ENCODE assay signal across 8 cellular contexts in genomic region chr19:50432221-50432626, GRCh38. TPM values are rescaled to one million over a fixed set of nuclear protein-coding genes. Genes with fewer than 3 reads are reported as not detected.
DNase-seq lines count a peak whose midpoint lies in the region; ATAC-seq and TF ChIP-seq lines count a peak whose summit lies in the region.

No MANE protein-coding gene starts in this region.

- H3K4me3 Mint-ChIP-seq in nephron = peak overlapping the region; percentile 84 to 87 (median 85)

- peak overlapping the region; percentile 10 to 64 for H3K27ac ChIP-seq in coronary artery

- H3K9me3 Mint-ChIP-seq in nephron = no peaks in the 10 kb centered on the region

- H3K27ac Mint-ChIP-seq in nephron = peak overlapping the region; percentile 60 to 83 (median 80)

- TF ChIP-seq CTCF in coronary artery (IDR thresholded peaks at IDR 0.05) = no peak
- no peak for TF ChIP-seq CTCF in nephron (IDR thresholded peaks at IDR 0.05; ENCODE audit: unreplicated experiment in 3 of 3)

- no peak for ATAC-seq in HG03571 (IDR thresholded peaks at IDR 0.05; ENCODE audit: unreplicated experiment)
- no peak for ATAC-seq in GM18858 (IDR thresholded peaks at IDR 0.05; ENCODE audit: unreplicated experiment)
- no peak for ATAC-seq in GM18519 (IDR thresholded peaks at IDR 0.05; ENCODE audit: low FRiP score, unreplicated experiment)

- no peak for DNase-seq in Jurkat, Clone E6-1 (ENCODE audit: low read depth, low spot score)
- no peak for DNase-seq in coronary artery (ENCODE audit: low spot score)
- no peak for DNase-seq in hippocampal formation (lab: John Stamatoyannopoulos, UW)

- H3K36me3 Mint-ChIP-seq in nephron (ENCODE audit: low read depth) = no peaks in the 10 kb centered on the region

- H3K27me3 Mint-ChIP-seq in nephron (ENCODE audit: low read depth) = peaks cover 31% of the 10 kb centered on the region

- H3K4me3 ChIP-seq in GM08714 (ENCODE audit: low read length) (peak overlapping the region; percentile 46; the same call in 1 of the 2 replicates), coronary artery (peak overlapping the region; percentile 73)
- H3K4me3 ChIP-seq in Jurkat, Clone E6-1 (ENCODE audit: low read length) = peak overlapping the region; percentile 60

- H3K4me1 Mint-ChIP-seq in nephron = peaks cover 29% of the 10 kb centered on the region

RNA-seq across cellular contexts. Expression of gene MYBPC2, which starts 0.5 kb away (rescaled TPM):
- polyA plus RNA-seq in Jurkat, Clone E6-1 (2012; ENCODE audit: insufficient read depth, insufficient read length) = not detected

RNA-seq across cellular contexts. Expression of gene SPIB, which starts 13.5 kb away (rescaled TPM):
- polyA plus RNA-seq in Jurkat, Clone E6-1 (2012; ENCODE audit: insufficient read depth, insufficient read length) = 2.4 TPM

RNA-seq across cellular contexts. Expression of gene EMC10, which starts 44.1 kb away (rescaled TPM):
- polyA plus RNA-seq in Jurkat, Clone E6-1 (2012; ENCODE audit: insufficient read depth, insufficient read length) = 56.6 TPM

RNA-seq across cellular contexts. Expression of gene GARIN5A, which starts 44.4 kb away (rescaled TPM):
- 1.1 TPM for polyA plus RNA-seq in Jurkat, Clone E6-1 (2012; ENCODE audit: insufficient read depth, insufficient read length)

RNA-seq across cellular contexts. Expression of gene POLD1, which starts 48.1 kb away (rescaled TPM):
- 140 TPM for polyA plus RNA-seq in Jurkat, Clone E6-1 (2012; ENCODE audit: insufficient read depth, insufficient read length)
